Comparison of ENCODE assay signal across 23 cellular contexts in genomic region chr2:98896416-98896815, GRCh38. TPM values are rescaled to one million over a fixed set of nuclear protein-coding genes. Genes with fewer than 3 reads are reported as not detected.
DNase-seq lines count a peak whose midpoint lies in the region; ATAC-seq and TF ChIP-seq lines count a peak whose summit lies in the region.
"Had no signal": no experiment of that assay in that cellular context is flagged by ENCODE, and none has a peak within 500 bp of the region (broad histone marks: within the 10 kb centered on the region; RNA-seq: fewer than 3 reads in every experiment).

No MANE protein-coding gene starts in this region.

- H2AFZ ChIP-seq in MM.1S (ENCODE audit: low read length) (no peak overlapping the region), neural cell (ENCODE audit: low read depth, low read length) (no peak overlapping the region)

- TF ChIP-seq CTCF in MM.1S (IDR thresholded peaks at IDR 0.05; ENCODE audit: low read length) (no peak), neural cell (IDR thresholded peaks at IDR 0.05; ENCODE audit: poor library complexity, severe bottlenecking) (no peak)

- TF ChIP-seq EP300 in neural cell (conservative IDR thresholded peaks at IDR 0.05; ENCODE audit: poor library complexity, severe bottlenecking): peak; percentile 61

- no peak for TF ChIP-seq RAD21 in neural cell (conservative IDR thresholded peaks at IDR 0.05)

- 0 out of 2 replicates have a peak overlapping the region, but pooled peaks have one; percentile 1 for H3K4me2 ChIP-seq in MM.1S (ENCODE audit: low read depth, low read length)
- H3K4me2 ChIP-seq in neural cell (ENCODE audit: low read length): no peak overlapping the region

- H3F3A ChIP-seq in MM.1S (ENCODE audit: insufficient read depth, low read length) (no peaks in the 10 kb centered on the region), neural cell (ENCODE audit: insufficient read depth, low read length, poor library complexity, severe bottlenecking) (no peaks in the 10 kb centered on the region)

- H3K27me3 ChIP-seq in MM.1S (replicated peaks; ENCODE audit: insufficient read depth, low read length): no peaks in the 10 kb centered on the region
- H3K27me3 ChIP-seq in neural cell (ENCODE audit: insufficient read depth, low read depth, low read length): no peaks in the 10 kb centered on the region
- H3K27me3 ChIP-seq: SJSA1 had no signal

- 0 out of 2 replicates have a peak, but pooled peaks cover 5% of the 10 kb centered on the region for H3K4me1 ChIP-seq in MM.1S (ENCODE audit: low read length)
- H3K4me1 ChIP-seq: SJSA1 had no signal

- H3K9me3 ChIP-seq in MM.1S (replicated peaks; ENCODE audit: insufficient read depth, low read length) (no peaks in the 10 kb centered on the region), neural cell (ENCODE audit: low read length) (no peaks in the 10 kb centered on the region)
- H3K9me3 ChIP-seq: mucosa of descending colon, SJSA1, thoracic aorta had no signal

- H3K4me3 Mint-ChIP-seq in central memory CD8-positive, alpha-beta T cell: no peak overlapping the region
- no peak overlapping the region for H3K4me3 Mint-ChIP-seq in activated CD4-positive, alpha-beta memory T cell treated with anti-CD3 and anti-CD28 coated beads for 36 hours
- H3K4me3 Mint-ChIP-seq: activated naive CD8-positive, alpha-beta T cell treated with anti-CD3 and anti-CD28 coated beads for 36 hours; CD4-positive, CD25-positive, alpha-beta regulatory T cell had no signal

- peak; percentile 40 for ATAC-seq in central memory CD8-positive, alpha-beta T cell (replicated peaks; ENCODE audit: extremely low read depth, poor library complexity, severe bottlenecking)
- no peak for ATAC-seq in GM21381 (IDR thresholded peaks at IDR 0.05; ENCODE audit: unreplicated experiment)
- ATAC-seq: mucosa of descending colon; stimulated activated naive CD8-positive, alpha-beta T cell treated with anti-CD3 and anti-CD28 coated beads, Interleukin-15, Interleukin-2, amounts not matched to agents 100 U/mL and 50 U/mL, for 24 hours had no signal

- no peak overlapping the region for H3K27ac ChIP-seq in MM.1S (ENCODE audit: low read length)
- no peak overlapping the region for H3K27ac ChIP-seq in neural cell (ENCODE audit: low read length)
- no peak overlapping the region for H3K27ac ChIP-seq in caudate nucleus (ENCODE audit: low read depth, low read length)
- H3K27ac ChIP-seq: SJSA1, thoracic aorta had no signal

- no peak overlapping the region for H3K4me3 ChIP-seq in MM.1S (ENCODE audit: low read length)
- no peak overlapping the region for H3K4me3 ChIP-seq in neural cell (ENCODE audit: low read length)
- H3K4me3 ChIP-seq: lung, mucosa of descending colon, SJSA1, thoracic aorta had no signal

- H4K20me1 ChIP-seq in MM.1S (ENCODE audit: insufficient read depth, low read length): no peaks in the 10 kb centered on the region
- no peaks in the 10 kb centered on the region for H4K20me1 ChIP-seq in neural cell (ENCODE audit: insufficient read depth)

- POLR2A ChIA-PET in HEK293T (lab: Yijun Ruan, JAX): no interaction called here
- POLR2A ChIA-PET in activated CD4-positive, alpha-beta memory T cell treated with anti-CD3 and anti-CD28 coated beads for 36 hours (lab: Charles Lee): no interaction called here

- no peaks in the 10 kb centered on the region for H3K9me2 ChIP-seq in MM.1S (replicated peaks; ENCODE audit: insufficient read depth, low read length)
- H3K9me2 ChIP-seq in neural cell (ENCODE audit: insufficient read depth, low read length): no peaks in the 10 kb centered on the region

- H3K27me3 Mint-ChIP-seq in central memory CD8-positive, alpha-beta T cell: no peaks in the 10 kb centered on the region
- H3K27me3 Mint-ChIP-seq in activated CD4-positive, alpha-beta memory T cell treated with anti-CD3 and anti-CD28 coated beads for 36 hours: peaks cover 1% of the 10 kb centered on the region
- H3K27me3 Mint-ChIP-seq: activated naive CD8-positive, alpha-beta T cell treated with anti-CD3 and anti-CD28 coated beads for 36 hours; CD4-positive, CD25-positive, alpha-beta regulatory T cell had no signal

- H3K36me3 ChIP-seq in MM.1S (replicated peaks; ENCODE audit: insufficient read depth, low read length) (no peaks in the 10 kb centered on the region), neural cell (ENCODE audit: insufficient read depth, low read length) (no peaks in the 10 kb centered on the region)
- H3K36me3 ChIP-seq: SJSA1, thoracic aorta had no signal

- H3K9ac ChIP-seq in MM.1S (ENCODE audit: low read length): no peak overlapping the region
- no peak overlapping the region for H3K9ac ChIP-seq in neural cell (ENCODE audit: low read length)

- no peak for DNase-seq in HEK293T (ENCODE audit: extremely low spot score)
- DNase-seq in MM.1S: no peak
- DNase-seq in central memory CD8-positive, alpha-beta T cell (ENCODE audit: low spot score in 2 of 2): no peak
- DNase-seq in caudate nucleus (lab: John Stamatoyannopoulos, UW): no peak
- no peak for DNase-seq in activated CD4-positive, alpha-beta memory T cell treated with anti-CD3 and anti-CD28 coated beads for 36 hours
- DNase-seq in amygdala (lab: John Stamatoyannopoulos, UW): no peak
- DNase-seq: activated CD4-positive, alpha-beta T cell treated with anti-CD3 and anti-CD28 coated beads, Interleukin-2, amount 50 U/mL, for 4 hours; activated CD4-positive, CD25-positive, alpha-beta regulatory T cell; activated naive CD8-positive, alpha-beta T cell treated with anti-CD3 and anti-CD28 coated beads for 36 hours; CD4-positive, CD25-positive, alpha-beta regulatory T cell; H7; mucosa of descending colon; NCI-H1105; NCI-H187 treated with DMSO at 0.1 percent for 48 hours; NCI-H526; stimulated activated naive CD8-positive, alpha-beta T cell treated with anti-CD3 and anti-CD28 coated beads, Interleukin-15, Interleukin-2, amounts not matched to agents 100 U/mL and 50 U/mL, for 24 hours; T-helper 1 cell had no signal

- no peak overlapping the region for H3K27ac Mint-ChIP-seq in central memory CD8-positive, alpha-beta T cell (ENCODE audit: low read depth)
- H3K27ac Mint-ChIP-seq in activated CD4-positive, alpha-beta memory T cell treated with anti-CD3 and anti-CD28 coated beads for 36 hours: no peak overlapping the region
- H3K27ac Mint-ChIP-seq: activated naive CD8-positive, alpha-beta T cell treated with anti-CD3 and anti-CD28 coated beads for 36 hours had no signal

- H3K79me2 ChIP-seq in MM.1S (ENCODE audit: low read length) (no peaks in the 10 kb centered on the region), neural cell (replicated peaks; ENCODE audit: insufficient read depth, low read length) (no peaks in the 10 kb centered on the region)

- peaks cover 2% of the 10 kb centered on the region for H3K36me3 Mint-ChIP-seq in central memory CD8-positive, alpha-beta T cell (ENCODE audit: insufficient read depth)
- H3K36me3 Mint-ChIP-seq in activated CD4-positive, alpha-beta memory T cell treated with anti-CD3 and anti-CD28 coated beads for 36 hours: no peaks in the 10 kb centered on the region
- H3K36me3 Mint-ChIP-seq: activated naive CD8-positive, alpha-beta T cell treated with anti-CD3 and anti-CD28 coated beads for 36 hours; CD4-positive, CD25-positive, alpha-beta regulatory T cell had no signal

- H3K4me1 Mint-ChIP-seq in central memory CD8-positive, alpha-beta T cell: no peaks in the 10 kb centered on the region
- H3K4me1 Mint-ChIP-seq in activated CD4-positive, alpha-beta memory T cell treated with anti-CD3 and anti-CD28 coated beads for 36 hours (ENCODE audit: low read depth): no peaks in the 10 kb centered on the region
- H3K4me1 Mint-ChIP-seq: activated naive CD8-positive, alpha-beta T cell treated with anti-CD3 and anti-CD28 coated beads for 36 hours had no signal

- CTCF ChIA-PET in HEK293T (lab: Yijun Ruan, JAX): no interaction called here
- CTCF ChIA-PET in activated CD4-positive, alpha-beta memory T cell treated with anti-CD3 and anti-CD28 coated beads for 36 hours (lab: Charles Lee): no interaction called here

- H3K9me3 Mint-ChIP-seq in central memory CD8-positive, alpha-beta T cell: no peaks in the 10 kb centered on the region
- H3K9me3 Mint-ChIP-seq in activated CD4-positive, alpha-beta memory T cell treated with anti-CD3 and anti-CD28 coated beads for 36 hours: no peaks in the 10 kb centered on the region
- H3K9me3 Mint-ChIP-seq: activated naive CD8-positive, alpha-beta T cell treated with anti-CD3 and anti-CD28 coated beads for 36 hours had no signal

- intact Hi-C loops in activated CD4-positive, alpha-beta memory T cell treated with anti-CD3 and anti-CD28 coated beads for 36 hours (cut with micrococcal nuclease): no loop called here

TF ChIP-seq in HEK293T, 16 proteins besides CTCF, POLR2A, EP300 and RAD21:
- TF ChIP-seq PKNOX1 (IDR thresholded peaks at IDR 0.05): peak; percentile 65
- TF ChIP-seq FOXA1 (IDR thresholded peaks at IDR 0.05): no peak

TF ChIP-seq in neural cell, 6 proteins besides CTCF, POLR2A, EP300 and RAD21:
- TF ChIP-seq SMC3 (conservative IDR thresholded peaks at IDR 0.05; ENCODE audit: poor library complexity): no peak
- TF ChIP-seq POLR2AphosphoS5 (IDR thresholded peaks at IDR 0.05): peak; percentile 25

RNA-seq across cellular contexts. Expression of gene CRACDL, which starts 39.6 kb away (rescaled TPM):
- polyA plus RNA-seq in neural cell: 0.85 and 1.6 TPM in 2 replicates
- polyA minus RNA-seq in neural cell: 2.3 and 2.4 TPM in 2 replicates
- under 1 TPM; 0.12 to 0.31 TPM for total RNA-seq in activated CD4-positive, alpha-beta memory T cell treated with anti-CD3 and anti-CD28 coated beads for 36 hours
- total RNA-seq: RPMI7951, SJSA1 had no signal
